ENCODE assay signal across 16 cellular contexts in the genomic region with DNA sequence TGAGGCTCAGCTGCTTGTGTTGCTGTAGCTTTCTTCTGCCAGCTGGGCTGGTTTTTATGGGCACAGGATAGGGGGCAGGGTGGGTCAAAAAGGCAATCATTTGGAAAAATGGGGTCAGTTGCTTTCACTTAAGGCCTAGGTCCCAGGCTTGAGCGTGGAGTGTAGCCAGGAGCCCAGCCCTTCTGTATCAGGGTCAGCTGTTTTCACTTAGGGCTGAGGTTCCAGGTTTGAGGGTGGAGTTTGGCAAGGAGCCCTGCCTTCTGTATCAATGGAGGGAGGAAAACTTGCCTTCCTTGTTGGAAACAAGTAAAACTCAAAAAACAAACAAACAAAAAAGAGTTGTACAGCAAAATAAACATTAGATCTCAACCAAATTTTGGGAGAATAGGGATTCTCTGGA. TPM values are rescaled to one million over a fixed set of nuclear protein-coding genes. Genes with fewer than 3 reads are reported as not detected.
"Had no signal": no experiment of that assay in that cellular context is flagged by ENCODE, and none has a peak within 500 bp of the region (broad histone marks: within the 10 kb centered on the region; RNA-seq: fewer than 3 reads in every experiment).

No MANE protein-coding gene starts in this region.

- H3K4me3 Mint-ChIP-seq: activated naive CD4-positive, alpha-beta T cell treated with anti-CD3 and anti-CD28 coated beads for 36 hours; activated T-helper 17 cell treated with anti-CD3 and anti-CD28 coated beads, Interleukin-2, amount 50 U/mL, for 72 hours; memory B cell had no signal

- H3K9me3 ChIP-seq: vagina had no signal

- ATAC-seq: activated CD4-positive, CD25-positive, alpha-beta regulatory T cell treated with anti-CD3 and anti-CD28 coated beads, Interleukin-2, amount 50 U/mL, for 24 hours; activated T-helper 17 cell treated with anti-CD3 and anti-CD28 coated beads, Interleukin-2, amount 50 U/mL, for 72 hours; esophagus mucosa; sciatic nerve had no signal

- H3K36me3 ChIP-seq: left ventricle myocardium inferior, spleen, tibial nerve, vagina had no signal

- H3K4me1 ChIP-seq: left ventricle myocardium inferior, spleen, tibial nerve, vagina had no signal

- DNase-seq: activated naive CD4-positive, alpha-beta T cell treated with anti-CD3 and anti-CD28 coated beads for 36 hours; dorsolateral prefrontal cortex; left ventricle myocardium inferior; spleen; SW 1271 had no signal

- H3K27ac ChIP-seq: dorsolateral prefrontal cortex, left ventricle myocardium inferior, spleen, tibial nerve, vagina had no signal

- H3K27ac Mint-ChIP-seq: activated naive CD4-positive, alpha-beta T cell treated with anti-CD3 and anti-CD28 coated beads for 36 hours; activated T-helper 17 cell treated with anti-CD3 and anti-CD28 coated beads, Interleukin-2, amount 50 U/mL, for 72 hours; memory B cell had no signal

- H3K4me3 ChIP-seq: dorsolateral prefrontal cortex, left ventricle myocardium inferior, spleen, tibial nerve, vagina had no signal

- H3K4me1 Mint-ChIP-seq: activated T-helper 17 cell treated with anti-CD3 and anti-CD28 coated beads, Interleukin-2, amount 50 U/mL, for 72 hours; memory B cell had no signal

- FAIRE-seq: astrocyte, keratinocyte had no signal

- H3K27me3 ChIP-seq: dorsolateral prefrontal cortex, spleen, tibial nerve, vagina had no signal

RNA-seq across cellular contexts. Expression of a gene that starts 37.0 kb away (rescaled TPM):
- total RNA-seq: activated naive CD4-positive, alpha-beta T cell treated with anti-CD3 and anti-CD28 coated beads for 36 hours; left ventricle myocardium inferior; pulmonary artery endothelial cell; subcutaneous adipose tissue had no signal
